In genomic region chr12:6343518-6343917, GRCh38 we compare ENCODE assay signal across 16 cellular contexts. TPM values are rescaled to one million over a fixed set of nuclear protein-coding genes. Genes with fewer than 3 reads are reported as not detected.
DNase-seq lines count a peak whose midpoint lies in the region; ATAC-seq and TF ChIP-seq lines count a peak whose summit lies in the region.
"Had no signal": no experiment of that assay in that cellular context is flagged by ENCODE, and none has a peak within 500 bp of the region (broad histone marks: within the 10 kb centered on the region; RNA-seq: fewer than 3 reads in every experiment).

No MANE protein-coding gene starts in this region.

- POLR2A ChIA-PET in activated CD8-positive, alpha-beta T cell treated with anti-CD3 and anti-CD28 coated beads, Interleukin-2, amount 10 ng/mL, durations not matched to agents 7 days and 5 days (lab: Charles Lee), result interaction anchor here (1.8 kb wide), 1 partner anchor 20 kb away, joined by 4 read pairs; no protein-coding TSS in a partner anchor
- POLR2A ChIA-PET in activated CD8-positive, alpha-beta T cell treated with anti-CD3 and anti-CD28 coated beads for 36 hours (lab: Charles Lee), result interaction anchor here (0.9 to 1.9 kb wide), 4 partner anchors 14 to 108 kb away, joined by 3 to 7 read pairs (median 4); partner anchors contain the start of gene TAPBPL

- H3K36me3 ChIP-seq in ascending aorta (peaks cover 0 to 5% of the 10 kb centered on the region in 2 donors), testis (ENCODE audit: low read depth, missing control alignments) (no peaks in the 10 kb centered on the region)

- H3K4me3 Mint-ChIP-seq in activated CD8-positive, alpha-beta T cell treated with anti-CD3 and anti-CD28 coated beads, Interleukin-2, amount 10 ng/mL, durations not matched to agents 7 days and 5 days, result no peak overlapping the region
- H3K4me3 Mint-ChIP-seq in activated CD8-positive, alpha-beta T cell treated with anti-CD3 and anti-CD28 coated beads for 36 hours, result no peak overlapping the region
- H3K4me3 Mint-ChIP-seq in nephron progenitor cell, result no peak overlapping the region
- no peak overlapping the region for H3K4me3 Mint-ChIP-seq in type B pancreatic cell

- H3K36me3 Mint-ChIP-seq in activated CD8-positive, alpha-beta T cell treated with anti-CD3 and anti-CD28 coated beads, Interleukin-2, amount 10 ng/mL, durations not matched to agents 7 days and 5 days (ENCODE audit: low read depth), result peaks cover 5% of the 10 kb centered on the region
- H3K36me3 Mint-ChIP-seq in activated CD8-positive, alpha-beta T cell treated with anti-CD3 and anti-CD28 coated beads for 36 hours (ENCODE audit: low read depth), result peaks cover 3% of the 10 kb centered on the region
- H3K36me3 Mint-ChIP-seq in nephron progenitor cell (ENCODE audit: low read depth), result no peaks in the 10 kb centered on the region
- H3K36me3 Mint-ChIP-seq in type B pancreatic cell, result peaks cover 3% of the 10 kb centered on the region

- H3K27ac ChIP-seq in ascending aorta (peak overlapping the region; percentile 97 to 98), testis (peak overlapping the region in 1 of 2 donors; percentile 98)
- H3K27ac ChIP-seq: SJSA1 had no signal

- H3K9me3 ChIP-seq in ascending aorta (no peaks in the 10 kb centered on the region), testis (no peaks in the 10 kb centered on the region)
- H3K9me3 ChIP-seq: mucosa of descending colon, SJSA1 had no signal

- no peaks in the 10 kb centered on the region for H3K27me3 ChIP-seq in ascending aorta
- H3K27me3 ChIP-seq in testis, result no peaks in the 10 kb centered on the region
- H3K27me3 ChIP-seq: SJSA1 had no signal

- 39 to 57% methylated on average over 5 of the region's 5 CpGs for WGBS in testis, 2 donors

- no peak for DNase-seq in activated CD8-positive, alpha-beta T cell treated with anti-CD3 and anti-CD28 coated beads, Interleukin-2, amount 10 ng/mL, durations not matched to agents 7 days and 5 days
- DNase-seq in activated CD8-positive, alpha-beta T cell treated with anti-CD3 and anti-CD28 coated beads for 36 hours, result no peak
- no peak for DNase-seq in ascending aorta (ENCODE audit: low spot score in 2 of 2)
- no peak for DNase-seq in nephron progenitor cell
- DNase-seq in type B pancreatic cell (ENCODE audit: extremely low spot score, unreplicated experiment), result no peak
- no peak for DNase-seq in HT-29 (ENCODE audit: low spot score)
- no peak for DNase-seq in testis
- DNase-seq: activated CD4-positive, CD25-positive, alpha-beta regulatory T cell treated with anti-CD3 and anti-CD28 coated beads, Interleukin-2, amount 50 U/mL, for 72 hours; activated naive CD4-positive, alpha-beta T cell treated with anti-CD3 and anti-CD28 coated beads, Interleukin-2, amount 10 ng/mL, durations not matched to agents 7 days and 5 days; DMS79; effector memory CD4-positive, alpha-beta T cell; mucosa of descending colon; NCI-H1092; NCI-H526 treated with DMSO at 0.1 percent for 48 hours had no signal

- H3K27me3 Mint-ChIP-seq in activated CD8-positive, alpha-beta T cell treated with anti-CD3 and anti-CD28 coated beads, Interleukin-2, amount 10 ng/mL, durations not matched to agents 7 days and 5 days (ENCODE audit: low read depth), result no peaks in the 10 kb centered on the region
- H3K27me3 Mint-ChIP-seq in activated CD8-positive, alpha-beta T cell treated with anti-CD3 and anti-CD28 coated beads for 36 hours, result no peaks in the 10 kb centered on the region
- H3K27me3 Mint-ChIP-seq in nephron progenitor cell (ENCODE audit: low read depth, poor library complexity), result peaks cover 5% of the 10 kb centered on the region
- no peaks in the 10 kb centered on the region for H3K27me3 Mint-ChIP-seq in type B pancreatic cell
- H3K27me3 Mint-ChIP-seq: activated naive CD4-positive, alpha-beta T cell treated with anti-CD3 and anti-CD28 coated beads, Interleukin-2, amount 10 ng/mL, durations not matched to agents 7 days and 5 days had no signal

- intact Hi-C loops in activated CD8-positive, alpha-beta T cell treated with anti-CD3 and anti-CD28 coated beads for 36 hours (cut with micrococcal nuclease), result no loop called here
- intact Hi-C loops in ascending aorta (cut with DNase I), result loop anchor here (10.0 kb wide), 1 partner anchor 581 kb away; the partner anchor contains the start of gene ATN1
- intact Hi-C loops in testis (cut with DNase I; ENCODE audit: low total_unique reads), result no loop called here

- no peak for TF ChIP-seq CTCF in activated CD8-positive, alpha-beta T cell treated with anti-CD3 and anti-CD28 coated beads for 36 hours (IDR thresholded peaks at IDR 0.05)
- TF ChIP-seq CTCF in ascending aorta (IDR thresholded peaks at IDR 0.05) (no peak), nephron progenitor cell (IDR thresholded peaks at IDR 0.05) (no peak), type B pancreatic cell (conservative IDR thresholded peaks at IDR 0.05) (no peak), testis (IDR thresholded peaks at IDR 0.05) (no peak)

- peak overlapping the region; percentile 62 for H3K27ac Mint-ChIP-seq in activated CD8-positive, alpha-beta T cell treated with anti-CD3 and anti-CD28 coated beads, Interleukin-2, amount 10 ng/mL, durations not matched to agents 7 days and 5 days
- H3K27ac Mint-ChIP-seq in activated CD8-positive, alpha-beta T cell treated with anti-CD3 and anti-CD28 coated beads for 36 hours, result no peak overlapping the region
- peak overlapping the region; percentile 15 for H3K27ac Mint-ChIP-seq in nephron progenitor cell
- H3K27ac Mint-ChIP-seq in type B pancreatic cell, result peak overlapping the region; percentile 50
- H3K27ac Mint-ChIP-seq: activated naive CD4-positive, alpha-beta T cell treated with anti-CD3 and anti-CD28 coated beads, Interleukin-2, amount 10 ng/mL, durations not matched to agents 7 days and 5 days had no signal

- TF ChIP-seq POLR2A in testis (IDR thresholded peaks at IDR 0.05), result no peak

- H3K4me3 ChIP-seq in ascending aorta (no peak overlapping the region), testis (no peak overlapping the region)
- H3K4me3 ChIP-seq: mucosa of descending colon, SJSA1 had no signal

- CTCF ChIA-PET in activated CD8-positive, alpha-beta T cell treated with anti-CD3 and anti-CD28 coated beads, Interleukin-2, amount 10 ng/mL, durations not matched to agents 7 days and 5 days (lab: Charles Lee), result interaction anchor here (0.8 to 3.3 kb wide), 7 partner anchors 8 to 194 kb away, joined by 3 to 31 read pairs (median 4); no protein-coding TSS in a partner anchor
- CTCF ChIA-PET in activated CD8-positive, alpha-beta T cell treated with anti-CD3 and anti-CD28 coated beads for 36 hours (lab: Charles Lee), result interaction anchor here (0.8 to 2.7 kb wide), 3 partner anchors 9 to 150 kb away, joined by 4 to 9 read pairs (median 5); partner anchors contain the start of gene MRPL51

- H3K4me1 ChIP-seq in ascending aorta (peaks cover 24 to 53% of the 10 kb centered on the region in 2 donors), testis (peaks cover 45% of the 10 kb centered on the region)

- H3K9me3 Mint-ChIP-seq in activated CD8-positive, alpha-beta T cell treated with anti-CD3 and anti-CD28 coated beads, Interleukin-2, amount 10 ng/mL, durations not matched to agents 7 days and 5 days (ENCODE audit: insufficient read depth), result no peaks in the 10 kb centered on the region
- no peaks in the 10 kb centered on the region for H3K9me3 Mint-ChIP-seq in activated CD8-positive, alpha-beta T cell treated with anti-CD3 and anti-CD28 coated beads for 36 hours
- H3K9me3 Mint-ChIP-seq in nephron progenitor cell (no peaks in the 10 kb centered on the region), type B pancreatic cell (no peaks in the 10 kb centered on the region)
- H3K9me3 Mint-ChIP-seq: activated naive CD4-positive, alpha-beta T cell treated with anti-CD3 and anti-CD28 coated beads, Interleukin-2, amount 10 ng/mL, durations not matched to agents 7 days and 5 days had no signal

- peaks cover 52% of the 10 kb centered on the region for H3K4me1 Mint-ChIP-seq in activated CD8-positive, alpha-beta T cell treated with anti-CD3 and anti-CD28 coated beads, Interleukin-2, amount 10 ng/mL, durations not matched to agents 7 days and 5 days (ENCODE audit: low read depth)
- H3K4me1 Mint-ChIP-seq in activated CD8-positive, alpha-beta T cell treated with anti-CD3 and anti-CD28 coated beads for 36 hours (ENCODE audit: low read depth), result peaks cover 49% of the 10 kb centered on the region
- peaks cover 64% of the 10 kb centered on the region for H3K4me1 Mint-ChIP-seq in nephron progenitor cell
- H3K4me1 Mint-ChIP-seq in type B pancreatic cell (ENCODE audit: unreplicated experiment), result peaks cover 21% of the 10 kb centered on the region

- ATAC-seq in activated CD8-positive, alpha-beta T cell treated with anti-CD3 and anti-CD28 coated beads, Interleukin-2, amount 10 ng/mL, durations not matched to agents 7 days and 5 days, result no peak
- ATAC-seq in activated CD8-positive, alpha-beta T cell treated with anti-CD3 and anti-CD28 coated beads for 36 hours, result no peak
- no peak for ATAC-seq in GM18870 (IDR thresholded peaks at IDR 0.05; ENCODE audit: unreplicated experiment)
- ATAC-seq: mucosa of descending colon had no signal

RNA-seq across cellular contexts. Expression of gene TNFRSF1A, which starts 1.6 kb away (rescaled TPM):
- 10 to 100 TPM; 58.8 to 63.4 TPM for total RNA-seq in activated CD8-positive, alpha-beta T cell treated with anti-CD3 and anti-CD28 coated beads, Interleukin-2, amount 10 ng/mL, durations not matched to agents 7 days and 5 days
- total RNA-seq in activated CD8-positive, alpha-beta T cell treated with anti-CD3 and anti-CD28 coated beads for 36 hours, result 10 to 100 TPM; 40.6 TPM
- total RNA-seq in ascending aorta (528 TPM), type B pancreatic cell (ENCODE audit: low replicate concordance) (79.1 and 222 TPM in 2 replicates), testis (100 to 1,000 TPM in 1 of 2 donors, 10 to 100 TPM in 1; 94.6 to 106 TPM)
- 91.9 and 94.5 TPM in 2 replicates for total RNA-seq in HT-29 (2014; rRNA removed; shearing (Covaris generic))
- polyA plus RNA-seq in testis (ENCODE audit: insufficient read depth, low read depth, low replicate concordance), result 59.8 TPM

RNA-seq across cellular contexts. Expression of gene SCNN1A, which starts 31.8 kb away (rescaled TPM):
- 1 to 10 TPM in 1 of 2 experiments, under 1 TPM in 1; 0.47 to 1.5 TPM for total RNA-seq in activated CD8-positive, alpha-beta T cell treated with anti-CD3 and anti-CD28 coated beads, Interleukin-2, amount 10 ng/mL, durations not matched to agents 7 days and 5 days
- total RNA-seq in activated CD8-positive, alpha-beta T cell treated with anti-CD3 and anti-CD28 coated beads for 36 hours, result 1 to 10 TPM; 2.3 to 3.8 TPM
- total RNA-seq in ascending aorta, result 14.3 TPM
- total RNA-seq in type B pancreatic cell (ENCODE audit: low replicate concordance), result 29.2 and 72.7 TPM in 2 replicates
- 161 and 221 TPM in 2 replicates for total RNA-seq in HT-29 (2014; rRNA removed; shearing (Covaris generic))
- 10 to 100 TPM; 22.7 to 43.1 TPM for total RNA-seq in testis
- 14.6 TPM for polyA plus RNA-seq in testis (ENCODE audit: insufficient read depth, low read depth, low replicate concordance)

RNA-seq across cellular contexts. Expression of gene PLEKHG6, which starts 33.0 kb away (rescaled TPM):
- under 1 TPM in 1 of 2 experiments, not detected in 1; 0.47 TPM for total RNA-seq in activated CD8-positive, alpha-beta T cell treated with anti-CD3 and anti-CD28 coated beads, Interleukin-2, amount 10 ng/mL, durations not matched to agents 7 days and 5 days
- total RNA-seq in activated CD8-positive, alpha-beta T cell treated with anti-CD3 and anti-CD28 coated beads for 36 hours, result not detected
- total RNA-seq in ascending aorta (not detected), type B pancreatic cell (ENCODE audit: low replicate concordance) (32.4 and 115 TPM in 2 replicates), testis (1 to 10 TPM in 1 of 2 donors, under 1 TPM in 1; 0.87 to 2.0 TPM)
- total RNA-seq in HT-29 (2014; rRNA removed; shearing (Covaris generic)), result 90.1 and 94.8 TPM in 2 replicates
- polyA plus RNA-seq in testis (ENCODE audit: insufficient read depth, low read depth, low replicate concordance), result 2.2 TPM

RNA-seq across cellular contexts. Expression of gene LTBR, which starts 40.4 kb away (rescaled TPM):
- total RNA-seq in activated CD8-positive, alpha-beta T cell treated with anti-CD3 and anti-CD28 coated beads, Interleukin-2, amount 10 ng/mL, durations not matched to agents 7 days and 5 days, result under 1 TPM in 1 of 2 experiments, not detected in 1; 0.34 TPM
- 1 to 10 TPM; 1.5 to 1.6 TPM for total RNA-seq in activated CD8-positive, alpha-beta T cell treated with anti-CD3 and anti-CD28 coated beads for 36 hours
- total RNA-seq in ascending aorta (284 TPM), type B pancreatic cell (ENCODE audit: low replicate concordance) (18.5 and 98.5 TPM in 2 replicates), testis (100 to 1,000 TPM in 1 of 2 donors, 10 to 100 TPM in 1; 81.3 to 112 TPM)
- 176 and 234 TPM in 2 replicates for total RNA-seq in HT-29 (2014; rRNA removed; shearing (Covaris generic))
- 36.6 TPM for polyA plus RNA-seq in testis (ENCODE audit: insufficient read depth, low read depth, low replicate concordance)

Comparison
In these comparisons a context has a peak if more than half of its experiments do, and no peak if none do; other contexts are left out.
1. RNA of gene PLEKHG6, which starts 33.0 kb away (total RNA-seq): 90.1 to 94.8 TPM in HT-29 and 32.4 to 115 TPM in type B pancreatic cell; 0.87 to 2.0 TPM in testis, 0.47 TPM in activated CD8-positive, alpha-beta T cell treated with anti-CD3 and anti-CD28 coated beads, Interleukin-2, amount 10 ng/mL, durations not matched to agents 7 days and 5 days, not detected in activated CD8-positive, alpha-beta T cell treated with anti-CD3 and anti-CD28 coated beads for 36 hours and not detected in ascending aorta (single experiment); every median in the first group is over 10 times any median in the second.